ENCODE assay signal across 9 cellular contexts in the genomic region with DNA sequence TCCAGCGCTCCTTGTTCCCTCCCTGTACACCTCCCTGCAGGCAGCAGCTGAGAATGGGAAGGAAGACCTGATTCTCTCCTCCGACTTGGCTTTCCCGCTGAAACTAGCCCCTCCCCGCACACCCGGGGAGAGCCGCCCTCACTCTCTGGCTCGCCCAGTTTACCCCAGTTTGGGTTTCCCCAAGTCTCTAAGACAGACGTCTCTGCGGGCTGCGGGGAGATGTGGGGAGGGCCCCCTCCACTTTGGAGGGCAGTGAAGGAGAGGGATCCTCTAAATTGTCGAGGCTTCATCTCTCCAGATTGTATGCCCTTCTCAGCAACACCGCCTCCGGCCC. TPM values are rescaled to one million over a fixed set of nuclear protein-coding genes. Genes with fewer than 3 reads are reported as not detected.
DNase-seq lines count a peak whose midpoint lies in the region; ATAC-seq, FAIRE-seq and TF ChIP-seq lines count a peak whose summit lies in the region.
"Had no signal": no experiment of that assay in that cellular context is flagged by ENCODE, and none has a peak within 500 bp of the region (broad histone marks: within the 10 kb centered on the region; RNA-seq: fewer than 3 reads in every experiment).

No MANE protein-coding gene starts in this region.

- peak overlapping the region; percentile 30 to 65 for H3K4me3 ChIP-seq in Panc1 (ENCODE audit: low read depth in 2 of 2, low read length in 2 of 2)
- peak overlapping the region; percentile 41; the same call in 1 of the 2 replicates for H3K4me3 ChIP-seq in GM12878

- RAD21 ChIA-PET in GM12878 (lab: Charles Lee; ENCODE audit: unreplicated experiment): no interaction called here

- peak overlapping the region; percentile 6; the same call in 1 of the 2 replicates for H2AFZ ChIP-seq in GM12878 (ENCODE audit: control insufficient read depth, low read depth, low read length)

- no peak for TF ChIP-seq RAD21 in GM12878 (IDR thresholded peaks at IDR 0.05; ENCODE audit: insufficient read depth, low read depth, low read length)

- no peaks in the 10 kb centered on the region; the same call in 1 of the 2 replicates for H3K36me3 ChIP-seq in Panc1 (ENCODE audit: control insufficient read depth, insufficient read depth, low read length)
- H3K36me3 ChIP-seq in GM12878 (ENCODE audit: control insufficient read depth in 2 of 2, insufficient read depth in 2 of 2, low read length in 1 of 2): no peaks in the 10 kb centered on the region

- DNase-seq in GM19239 (ENCODE audit: insufficient read length, low spot score) (peak; percentile 42), Panc1 (ENCODE audit: low read depth, low spot score) (no peak), GM12878 (ENCODE audit: low read depth, low spot score) (no peak), left lobe of liver (ENCODE audit: low spot score) (peak; percentile 71), RCC 7860 (ENCODE audit: low spot score) (no peak), foreskin melanocyte (no peak)
- DNase-seq in stimulated activated naive CD4-positive, alpha-beta T cell treated with Interleukin-2 at 50 U/mL for 16 hours (lab: John Stamatoyannopoulos, UW): peak; percentile 26

- POLR2A ChIA-PET in Panc1 (lab: Charles Lee): no interaction called here
- POLR2A ChIA-PET in GM12878 (lab: Charles Lee): no interaction called here

- intact Hi-C loops in Panc1 (cut with micrococcal nuclease; ENCODE audit: unreplicated experiment): no loop called here
- intact Hi-C loops in GM12878 (cut with micrococcal nuclease; ENCODE audit: unreplicated experiment): no loop called here

- H3K4me2 ChIP-seq in GM12878 (ENCODE audit: control insufficient read depth, insufficient read depth): peak overlapping the region; percentile 62; the same call in 1 of the 2 replicates

- FAIRE-seq in GM19239 (lab: Jason Lieb, UNC) (peak; percentile 65), GM12878 (lab: Jason Lieb, UNC) (peak; percentile 38), RCC 7860 (lab: Jason Lieb, UNC) (no peak)

- WGBS in GM12878 (ENCODE audit: insufficient coverage, insufficient replicate concordance, low lambda C conversion rate, missing lambda C conversion rate): 8% methylated on average over 12 of the region's 13 CpGs

- TF ChIP-seq POLR2A in GM12878 (IDR thresholded peaks at IDR 0.05; ENCODE audit: low read depth, low read length): no peak

- TF ChIP-seq EP300 in GM12878 (IDR thresholded peaks at IDR 0.05; ENCODE audit: borderline replicate concordance in 1 of 2, control insufficient read depth in 1 of 2, low read depth in 2 of 2, low read length in 2 of 2): no peak

- H3K79me2 ChIP-seq in GM12878 (ENCODE audit: control insufficient read depth, insufficient read depth, low read length): no peaks in the 10 kb centered on the region

- peak; percentile 74 for ATAC-seq in Panc1
- peak; percentile 86 for ATAC-seq in GM12878
- peak; percentile 54 for ATAC-seq in left lobe of liver
- ATAC-seq in HG03280 (IDR thresholded peaks at IDR 0.05; ENCODE audit: unreplicated experiment): no peak

- CTCF ChIA-PET in Panc1 (lab: Charles Lee) (interaction anchor here (0.5 kb wide), 1 partner anchor 9 kb away, joined by 3 read pairs; no protein-coding TSS in a partner anchor), GM12878 (lab: Yijun Ruan, JAX) (no interaction called here)

- no peaks in the 10 kb centered on the region for H3K9me3 ChIP-seq in Panc1 (ENCODE audit: control insufficient read depth, insufficient read depth, low read depth, low read length)
- H3K9me3 ChIP-seq in GM12878 (replicated peaks; ENCODE audit: control insufficient read depth, insufficient read depth, low read length): no peaks in the 10 kb centered on the region

- no peaks in the 10 kb centered on the region for H4K20me1 ChIP-seq in GM12878 (ENCODE audit: control insufficient read depth, insufficient read depth)

- in situ Hi-C loops in Panc1 (cut with HindIII; ENCODE audit: low pct_unique_long_range_greater_than_20kb, low sequenced_read_pairs) (no loop called here), GM12878 (cut with MboI) (no loop called here)

- H3K4me1 ChIP-seq in Panc1 (ENCODE audit: control insufficient read depth, insufficient read depth, low read length) (peaks cover 32% of the 10 kb centered on the region), GM12878 (ENCODE audit: control insufficient read depth, insufficient read depth, low read length) (peaks cover 10% of the 10 kb centered on the region)

- H3K27me3 ChIP-seq in Panc1 (ENCODE audit: control insufficient read depth, insufficient read depth, low read length) (no peaks in the 10 kb centered on the region), GM12878 (replicated peaks in 1 of 2; ENCODE audit: control insufficient read depth in 2 of 2, insufficient read depth in 2 of 2, low read length in 1 of 2) (peaks cover 0 to 2% of the 10 kb centered on the region in 2 experiments; a peak in 2 of 4 replicates)

- BruUV-seq in Panc1 (replicated peaks; lab: Mats Ljungman, UMichigan): no TSS peak
- no TSS peak for BruUV-seq in GM12878 (replicated peaks; lab: Mats Ljungman, UMichigan)

- TF ChIP-seq CTCF in Panc1 (IDR thresholded peaks at IDR 0.05): no peak
- no peak for TF ChIP-seq CTCF in GM12878 (IDR thresholded peaks at IDR 0.05 in 2 of 3, conservative IDR thresholded peaks at IDR 0.05 in 1 of 3; ENCODE audit: control insufficient read depth in 2 of 3, extremely low read depth in 1 of 3, insufficient read depth in 1 of 3, low read depth in 3 of 3, low read length in 3 of 3)

- SMC1A ChIA-PET in GM12878 (lab: Charles Lee; ENCODE audit: uncharacterized antibody, unreplicated experiment): no interaction called here

- H3K27ac ChIP-seq in Panc1 (ENCODE audit: low read length): no peak overlapping the region; the same call in 1 of the 2 replicates
- no peak overlapping the region for H3K27ac ChIP-seq in GM12878 (ENCODE audit: control insufficient read depth, insufficient read depth)
- H3K27ac ChIP-seq: HL-60 had no signal

- no peak overlapping the region for H3K9ac ChIP-seq in GM12878 (ENCODE audit: control insufficient read depth, insufficient read depth, low read length)

RNA-seq across cellular contexts. Expression of a gene that starts 0.8 kb away (rescaled TPM):
- total RNA-seq in Panc1 (2021; ENCODE audit: unreplicated experiment) (2.8 TPM), GM12878 (2014; rRNA removed) (0.16 and 0.34 TPM in 2 replicates), GM12878 (2014; rRNA removed; fragmentation: Illumina TruSeq; extraction: Trizol) (0.09 TPM in 1 of 2 replicates, not detected in the other), GM12878 (2021) (0.23 and 0.45 TPM in 2 replicates), left lobe of liver (12.0 TPM)
- 2.5 TPM for polyA plus RNA-seq in Panc1 (2012; ENCODE audit: insufficient read length)
- 1.0 and 1.4 TPM in 2 replicates for total RNA-seq in GM12878 (2013; cell fraction: nucleolus; rRNA removed)
- polyA plus RNA-seq in GM12878 (2011; ENCODE audit: low read depth): not detected
- polyA plus RNA-seq in GM12878 (2011; rRNA removed) (0.05 and 0.10 TPM in 2 replicates), GM12878 (2014; fragmentation: Illumina TruSeq; extraction: Trizol) (0.19 and 0.65 TPM in 2 replicates), GM12878 (2014; fragmentation: Nextera tagmentation; extraction: Ambion mirVana) (not detected), GM12878 (2014; rRNA removed) (0.19 and 0.36 TPM in 2 replicates), GM12878 (2016; fragmentation: Nextera tagmentation; extraction: Ambion mirVana) (under 1 TPM in 1 of 2 experiments, not detected in 1; 0.09 TPM)
- polyA plus RNA-seq in GM12878 (2011; cell fraction: cytosol; rRNA removed): 0.04 and 0.08 TPM in 2 replicates
- 0.24 and 0.28 TPM in 2 replicates for polyA plus RNA-seq in GM12878 (2011; cell fraction: nucleus; rRNA removed)
- polyA plus RNA-seq in GM12878 (2012): 0.35 and 0.38 TPM in 2 replicates
- not detected in 2 replicates for polyA minus RNA-seq in GM12878 (2011; rRNA and poly(A)+ RNA removed)
- not detected in 2 replicates for polyA minus RNA-seq in GM12878 (2011; cell fraction: cytosol; rRNA and poly(A)+ RNA removed)
- polyA minus RNA-seq in GM12878 (2011; cell fraction: nucleus; rRNA and poly(A)+ RNA removed): 0.12 TPM in 1 of 2 replicates, not detected in the other

RNA-seq across cellular contexts. Expression of a gene that starts 8.2 kb away (rescaled TPM):
- total RNA-seq in Panc1 (2021; ENCODE audit: unreplicated experiment) (103 TPM), GM12878 (2014; rRNA removed) (42.5 and 50.5 TPM in 2 replicates), GM12878 (2014; rRNA removed; fragmentation: Illumina TruSeq; extraction: Trizol) (34.2 and 41.5 TPM in 2 replicates), GM12878 (2021) (36.6 and 39.7 TPM in 2 replicates), left lobe of liver (25.2 TPM)
- polyA plus RNA-seq in Panc1 (2012; ENCODE audit: insufficient read length): 168 TPM
- total RNA-seq in GM12878 (2013; cell fraction: nucleolus; rRNA removed): 14.7 and 16.1 TPM in 2 replicates
- 47.5 TPM for polyA plus RNA-seq in GM12878 (2011; ENCODE audit: low read depth)
- polyA plus RNA-seq in GM12878 (2011; rRNA removed) (29.2 and 45.0 TPM in 2 replicates), GM12878 (2014; fragmentation: Illumina TruSeq; extraction: Trizol) (69.2 and 74.4 TPM in 2 replicates), GM12878 (2014; fragmentation: Nextera tagmentation; extraction: Ambion mirVana) (10 to 100 TPM; 24.9 to 42.5 TPM), GM12878 (2014; rRNA removed) (61.5 and 70.1 TPM in 2 replicates), GM12878 (2016; fragmentation: Nextera tagmentation; extraction: Ambion mirVana) (10 to 100 TPM; 86.4 to 89.1 TPM)
- 61.0 and 70.8 TPM in 2 replicates for polyA plus RNA-seq in GM12878 (2011; cell fraction: cytosol; rRNA removed)
- polyA plus RNA-seq in GM12878 (2011; cell fraction: nucleus; rRNA removed): 29.0 and 38.3 TPM in 2 replicates
- 37.8 and 45.6 TPM in 2 replicates for polyA plus RNA-seq in GM12878 (2012)
- polyA minus RNA-seq in GM12878 (2011; rRNA and poly(A)+ RNA removed): 14.0 and 24.9 TPM in 2 replicates
- polyA minus RNA-seq in GM12878 (2011; cell fraction: cytosol; rRNA and poly(A)+ RNA removed): 11.0 and 11.6 TPM in 2 replicates
- polyA minus RNA-seq in GM12878 (2011; cell fraction: nucleus; rRNA and poly(A)+ RNA removed): 21.4 and 28.5 TPM in 2 replicates

RNA-seq across cellular contexts. Expression of a gene that starts 38.7 kb away (rescaled TPM):
- total RNA-seq in Panc1 (2021; ENCODE audit: unreplicated experiment) (68.6 TPM), GM12878 (2014; rRNA removed) (4.1 and 5.5 TPM in 2 replicates), GM12878 (2014; rRNA removed; fragmentation: Illumina TruSeq; extraction: Trizol) (3.9 and 4.7 TPM in 2 replicates), GM12878 (2021) (6.8 and 7.0 TPM in 2 replicates), left lobe of liver (23.1 TPM)
- 60.1 TPM for polyA plus RNA-seq in Panc1 (2012; ENCODE audit: insufficient read length)
- total RNA-seq in GM12878 (2013; cell fraction: nucleolus; rRNA removed): 15.3 and 28.2 TPM in 2 replicates
- polyA plus RNA-seq in GM12878 (2011; ENCODE audit: low read depth): 1.9 TPM
- polyA plus RNA-seq in GM12878 (2011; rRNA removed) (4.0 and 4.2 TPM in 2 replicates), GM12878 (2014; fragmentation: Illumina TruSeq; extraction: Trizol) (3.1 and 4.5 TPM in 2 replicates), GM12878 (2014; fragmentation: Nextera tagmentation; extraction: Ambion mirVana) (under 1 TPM; 0.39 to 0.77 TPM), GM12878 (2014; rRNA removed) (5.0 and 7.0 TPM in 2 replicates), GM12878 (2016; fragmentation: Nextera tagmentation; extraction: Ambion mirVana) (1 to 10 TPM; 3.2 to 3.7 TPM)
- 4.1 and 5.2 TPM in 2 replicates for polyA plus RNA-seq in GM12878 (2011; cell fraction: cytosol; rRNA removed)
- 13.8 and 14.2 TPM in 2 replicates for polyA plus RNA-seq in GM12878 (2011; cell fraction: nucleus; rRNA removed)
- 4.6 and 5.3 TPM in 2 replicates for polyA plus RNA-seq in GM12878 (2012)
- 7.3 and 8.2 TPM in 2 replicates for polyA minus RNA-seq in GM12878 (2011; rRNA and poly(A)+ RNA removed)
- polyA minus RNA-seq in GM12878 (2011; cell fraction: cytosol; rRNA and poly(A)+ RNA removed): 2.6 and 2.9 TPM in 2 replicates
- 4.7 and 6.8 TPM in 2 replicates for polyA minus RNA-seq in GM12878 (2011; cell fraction: nucleus; rRNA and poly(A)+ RNA removed)

RNA-seq across cellular contexts. Expression of a gene that starts 50.7 kb away (rescaled TPM):
- total RNA-seq in Panc1 (2021; ENCODE audit: unreplicated experiment) (21.8 TPM), GM12878 (2014; rRNA removed) (6.4 and 7.4 TPM in 2 replicates), GM12878 (2014; rRNA removed; fragmentation: Illumina TruSeq; extraction: Trizol) (2.7 and 4.3 TPM in 2 replicates), GM12878 (2021) (10.0 and 10.5 TPM in 2 replicates), left lobe of liver (23.8 TPM)
- 23.8 TPM for polyA plus RNA-seq in Panc1 (2012; ENCODE audit: insufficient read length)
- total RNA-seq in GM12878 (2013; cell fraction: nucleolus; rRNA removed): 8.9 and 11.4 TPM in 2 replicates
- polyA plus RNA-seq in GM12878 (2011; ENCODE audit: low read depth): 5.0 TPM
- polyA plus RNA-seq in GM12878 (2011; rRNA removed) (2.8 and 6.6 TPM in 2 replicates), GM12878 (2014; fragmentation: Illumina TruSeq; extraction: Trizol) (2.6 and 5.1 TPM in 2 replicates), GM12878 (2014; fragmentation: Nextera tagmentation; extraction: Ambion mirVana) (1 to 10 TPM in 1 of 2 experiments, under 1 TPM in 1; 0.21 to 1.2 TPM), GM12878 (2014; rRNA removed) (5.6 and 8.4 TPM in 2 replicates), GM12878 (2016; fragmentation: Nextera tagmentation; extraction: Ambion mirVana) (1 to 10 TPM; 4.9 to 5.9 TPM)
- 7.8 and 10.7 TPM in 2 replicates for polyA plus RNA-seq in GM12878 (2011; cell fraction: cytosol; rRNA removed)
- polyA plus RNA-seq in GM12878 (2011; cell fraction: nucleus; rRNA removed): 37.7 and 38.6 TPM in 2 replicates
- polyA plus RNA-seq in GM12878 (2012): 7.1 and 9.7 TPM in 2 replicates
- polyA minus RNA-seq in GM12878 (2011; rRNA and poly(A)+ RNA removed): 5.3 and 11.6 TPM in 2 replicates
- polyA minus RNA-seq in GM12878 (2011; cell fraction: cytosol; rRNA and poly(A)+ RNA removed): 2.1 and 4.2 TPM in 2 replicates
- polyA minus RNA-seq in GM12878 (2011; cell fraction: nucleus; rRNA and poly(A)+ RNA removed): 2.8 and 7.3 TPM in 2 replicates

Comparison
In these comparisons a context has a peak if more than half of its experiments do, and no peak if none do; other contexts are left out.
1. DNase-seq: peak in GM19239 (single experiment), left lobe of liver (single experiment) and stimulated activated naive CD4-positive, alpha-beta T cell treated with Interleukin-2 at 50 U/mL for 16 hours (single experiment); none in Panc1 (single experiment), GM12878 (single experiment), RCC 7860 (single experiment) and foreskin melanocyte (single experiment).